ENCODE assay signal across 1 cellular context in the genomic region with DNA sequence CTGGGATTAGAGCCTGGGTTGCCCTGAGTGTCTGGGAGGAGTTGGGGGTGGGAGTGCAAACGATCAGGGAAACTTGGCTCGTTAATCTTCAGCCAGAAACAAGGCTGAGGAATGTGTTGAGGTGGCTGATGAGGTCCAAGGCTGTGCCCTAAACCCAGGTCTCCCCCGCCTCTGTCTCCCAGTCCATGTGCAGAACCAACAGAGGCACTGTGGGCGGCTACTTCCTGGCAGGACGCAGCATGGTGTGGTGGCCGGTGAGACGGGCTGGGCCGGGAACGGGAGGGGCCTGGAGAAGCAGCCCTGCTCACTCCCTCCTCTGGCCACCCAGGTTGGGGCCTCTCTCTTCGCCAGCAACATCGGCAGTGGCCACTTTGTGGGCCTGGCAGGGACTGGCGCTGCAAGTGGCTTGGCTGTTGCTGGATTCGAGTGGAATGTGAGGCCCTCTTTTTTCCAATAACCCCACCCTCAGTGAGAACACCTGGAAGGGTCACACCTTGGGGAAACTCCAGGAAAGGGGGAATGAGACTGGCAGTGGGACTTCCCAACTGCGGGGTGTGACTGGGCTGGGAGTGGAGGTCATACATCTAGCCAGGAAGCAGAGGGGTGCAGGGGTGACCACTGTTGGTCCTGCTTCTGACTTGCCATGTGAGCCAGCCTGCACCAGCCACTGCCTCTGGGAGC.
TF ChIP-seq lines count a peak whose summit lies in the region.

No MANE protein-coding gene starts in this region.

TF ChIP-seq in HepG2, 621 proteins besides CTCF, POLR2A, EP300 and RAD21 (continued from another document and continues in another):
- TF ChIP-seq, protein P1, sequence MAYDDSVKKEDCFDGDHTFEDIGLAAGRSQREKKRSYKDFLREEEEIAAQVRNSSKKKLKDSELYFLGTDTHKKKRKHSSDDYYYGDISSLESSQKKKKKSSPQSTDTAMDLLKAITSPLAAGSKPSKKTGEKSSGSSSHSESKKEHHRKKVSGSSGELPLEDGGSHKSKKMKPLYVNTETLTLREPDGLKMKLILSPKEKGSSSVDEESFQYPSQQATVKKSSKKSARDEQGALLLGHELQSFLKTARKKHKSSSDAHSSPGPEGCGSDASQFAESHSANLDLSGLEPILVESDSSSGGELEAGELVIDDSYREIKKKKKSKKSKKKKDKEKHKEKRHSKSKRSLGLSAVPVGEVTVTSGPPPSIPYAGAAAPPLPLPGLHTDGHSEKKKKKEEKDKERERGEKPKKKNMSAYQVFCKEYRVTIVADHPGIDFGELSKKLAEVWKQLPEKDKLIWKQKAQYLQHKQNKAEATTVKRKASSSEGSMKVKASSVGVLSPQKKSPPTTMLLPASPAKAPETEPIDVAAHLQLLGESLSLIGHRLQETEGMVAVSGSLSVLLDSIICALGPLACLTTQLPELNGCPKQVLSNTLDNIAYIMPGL (CRISPR knock-in tag; IDR thresholded peaks at IDR 0.05; ENCODE audit: borderline replicate concordance in 1 of 2, low read depth in 1 of 2): peak in 1 of 2 experiments; percentile 64; a peak in 1 of 4 replicates
- TF ChIP-seq FOSL1 (CRISPR knock-in tag; IDR thresholded peaks at IDR 0.05; ENCODE audit: borderline replicate concordance) (no peak), KLF13 (CRISPR knock-in tag; IDR thresholded peaks at IDR 0.05) (no peak), CENPX (CRISPR knock-in tag; IDR thresholded peaks at IDR 0.05) (no peak), DNMT3B (CRISPR knock-in tag; conservative IDR thresholded peaks at IDR 0.05) (0 out of 2 replicates have a peak, but pooled peaks have one; percentile 37), NFRKB (IDR thresholded peaks at IDR 0.05) (no peak), GRHL1 (CRISPR knock-in tag; conservative IDR thresholded peaks at IDR 0.05) (no peak), ZNF556 (CRISPR knock-in tag; IDR thresholded peaks at IDR 0.05; ENCODE audit: borderline replicate concordance) (0 out of 2 replicates have a peak, but pooled peaks have one; percentile 22), CBX5 (CRISPR knock-in tag; IDR thresholded peaks at IDR 0.05; ENCODE audit: borderline replicate concordance) (no peak), PHF20 (CRISPR knock-in tag; IDR thresholded peaks at IDR 0.05) (no peak), KDM4B (CRISPR knock-in tag; IDR thresholded peaks at IDR 0.05) (peak; percentile 70; the same call in 1 of the 2 replicates), MZF1 (CRISPR knock-in tag; IDR thresholded peaks at IDR 0.05; ENCODE audit: borderline replicate concordance) (no peak), MIER3 (CRISPR knock-in tag; IDR thresholded peaks at IDR 0.05; ENCODE audit: borderline replicate concordance) (0 out of 2 replicates have a peak, but pooled peaks have one; percentile 15), NCOA1 (CRISPR knock-in tag; IDR thresholded peaks at IDR 0.05) (no peak), ZNF414 (CRISPR knock-in tag; IDR thresholded peaks at IDR 0.05) (no peak), ZSCAN21 (CRISPR knock-in tag; IDR thresholded peaks at IDR 0.05; ENCODE audit: borderline replicate concordance) (no peak), THAP11 (CRISPR knock-in tag; IDR thresholded peaks at IDR 0.05) (no peak), SMAD9 (CRISPR knock-in tag; IDR thresholded peaks at IDR 0.05) (no peak), NRL (CRISPR knock-in tag; IDR thresholded peaks at IDR 0.05; ENCODE audit: borderline replicate concordance) (no peak; the same call in 1 of the 2 replicates), POLR2AphosphoS5 (IDR thresholded peaks at IDR 0.05; ENCODE audit: low read depth, low read length) (peak; percentile 44; the same call in 1 of the 2 replicates), ZNF33B (CRISPR knock-in tag; IDR thresholded peaks at IDR 0.05) (no peak), ZNF331 (CRISPR knock-in tag; IDR thresholded peaks at IDR 0.05) (peak; percentile 79), ELF4 (CRISPR knock-in tag; IDR thresholded peaks at IDR 0.05; ENCODE audit: borderline replicate concordance) (no peak), ZNF101 (CRISPR knock-in tag; IDR thresholded peaks at IDR 0.05; ENCODE audit: borderline replicate concordance, low read depth) (no peak), IRF1 (CRISPR knock-in tag; IDR thresholded peaks at IDR 0.05; ENCODE audit: low read depth) (no peak), ATM (IDR thresholded peaks at IDR 0.05; ENCODE audit: borderline replicate concordance) (no peak), ZHX2 (IDR thresholded peaks at IDR 0.05; ENCODE audit: low read depth) (no peak), ZHX2 (CRISPR knock-in tag; IDR thresholded peaks at IDR 0.05; ENCODE audit: borderline replicate concordance) (no peak), NFYC (CRISPR knock-in tag; IDR thresholded peaks at IDR 0.05) (0 out of 2 replicates have a peak, but pooled peaks have one; percentile 15), ZNF619 (CRISPR knock-in tag; IDR thresholded peaks at IDR 0.05) (peak; percentile 73; the same call in 1 of the 2 replicates), ZNF383 (CRISPR knock-in tag; IDR thresholded peaks at IDR 0.05; ENCODE audit: borderline replicate concordance) (peak; percentile 73; the same call in 1 of the 2 replicates), PRMT3 (CRISPR knock-in tag; IDR thresholded peaks at IDR 0.05; ENCODE audit: borderline replicate concordance, low read depth) (no peak), DNMT1 (CRISPR knock-in tag; IDR thresholded peaks at IDR 0.05) (no peak), STAT5B (CRISPR knock-in tag; IDR thresholded peaks at IDR 0.05) (no peak), ZNF550 (CRISPR knock-in tag; IDR thresholded peaks at IDR 0.05; ENCODE audit: borderline replicate concordance) (no peak), FOXM1 (CRISPR knock-in tag; IDR thresholded peaks at IDR 0.05) (no peak), KLF16 (CRISPR knock-in tag; IDR thresholded peaks at IDR 0.05) (peak in 1 of 2 experiments; percentile 51; a peak in 1 of 4 replicates), NR2C2 (CRISPR knock-in tag; IDR thresholded peaks at IDR 0.05; ENCODE audit: borderline replicate concordance) (peak; percentile 39; the same call in 1 of the 2 replicates)
- TF ChIP-seq, protein P2, sequence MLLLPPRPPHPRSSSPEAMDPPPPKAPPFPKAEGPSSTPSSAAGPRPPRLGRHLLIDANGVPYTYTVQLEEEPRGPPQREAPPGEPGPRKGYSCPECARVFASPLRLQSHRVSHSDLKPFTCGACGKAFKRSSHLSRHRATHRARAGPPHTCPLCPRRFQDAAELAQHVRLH (CRISPR knock-in tag; IDR thresholded peaks at IDR 0.05; ENCODE audit: borderline replicate concordance, low read depth): peak; percentile 19; the same call in 1 of the 2 replicates
- TF ChIP-seq, protein P3, sequence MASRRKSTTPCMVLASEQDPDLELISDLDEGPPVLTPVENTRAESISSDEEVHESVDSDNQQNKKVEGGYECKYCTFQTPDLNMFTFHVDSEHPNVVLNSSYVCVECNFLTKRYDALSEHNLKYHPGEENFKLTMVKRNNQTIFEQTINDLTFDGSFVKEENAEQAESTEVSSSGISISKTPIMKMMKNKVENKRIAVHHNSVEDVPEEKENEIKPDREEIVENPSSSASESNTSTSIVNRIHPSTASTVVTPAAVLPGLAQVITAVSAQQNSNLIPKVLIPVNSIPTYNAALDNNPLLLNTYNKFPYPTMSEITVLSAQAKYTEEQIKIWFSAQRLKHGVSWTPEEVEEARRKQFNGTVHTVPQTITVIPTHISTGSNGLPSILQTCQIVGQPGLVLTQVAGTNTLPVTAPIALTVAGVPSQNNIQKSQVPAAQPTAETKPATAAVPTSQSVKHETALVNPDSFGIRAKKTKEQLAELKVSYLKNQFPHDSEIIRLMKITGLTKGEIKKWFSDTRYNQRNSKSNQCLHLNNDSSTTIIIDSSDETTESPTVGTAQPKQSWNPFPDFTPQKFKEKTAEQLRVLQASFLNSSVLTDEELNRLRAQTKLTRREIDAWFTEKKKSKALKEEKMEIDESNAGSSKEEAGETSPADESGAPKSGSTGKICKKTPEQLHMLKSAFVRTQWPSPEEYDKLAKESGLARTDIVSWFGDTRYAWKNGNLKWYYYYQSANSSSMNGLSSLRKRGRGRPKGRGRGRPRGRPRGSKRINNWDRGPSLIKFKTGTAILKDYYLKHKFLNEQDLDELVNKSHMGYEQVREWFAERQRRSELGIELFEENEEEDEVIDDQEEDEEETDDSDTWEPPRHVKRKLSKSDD (CRISPR knock-in tag; IDR thresholded peaks at IDR 0.05; ENCODE audit: low read depth): no peak; the same call in none of the 2 replicates
- TF ChIP-seq, protein P4, sequence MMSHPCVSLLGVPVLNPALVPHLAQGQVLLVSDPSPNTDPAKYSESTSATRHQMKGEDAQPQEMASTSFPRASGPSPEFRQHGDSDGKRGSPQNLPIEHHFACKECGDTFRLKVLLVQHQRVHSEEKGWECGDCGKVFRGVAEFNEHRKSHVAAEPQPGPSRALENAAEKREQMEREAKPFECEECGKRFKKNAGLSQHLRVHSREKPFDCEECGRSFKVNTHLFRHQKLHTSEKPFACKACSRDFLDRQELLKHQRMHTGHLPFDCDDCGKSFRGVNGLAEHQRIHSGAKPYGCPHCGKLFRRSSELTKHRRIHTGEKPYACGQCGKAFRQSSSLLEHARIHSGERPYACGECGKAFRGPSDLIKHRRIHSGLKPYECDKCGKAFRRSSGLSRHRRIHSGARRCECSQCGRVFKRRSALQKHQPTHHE (CRISPR knock-in tag; IDR thresholded peaks at IDR 0.05; ENCODE audit: borderline replicate concordance): no peak
- TF ChIP-seq, protein P5, sequence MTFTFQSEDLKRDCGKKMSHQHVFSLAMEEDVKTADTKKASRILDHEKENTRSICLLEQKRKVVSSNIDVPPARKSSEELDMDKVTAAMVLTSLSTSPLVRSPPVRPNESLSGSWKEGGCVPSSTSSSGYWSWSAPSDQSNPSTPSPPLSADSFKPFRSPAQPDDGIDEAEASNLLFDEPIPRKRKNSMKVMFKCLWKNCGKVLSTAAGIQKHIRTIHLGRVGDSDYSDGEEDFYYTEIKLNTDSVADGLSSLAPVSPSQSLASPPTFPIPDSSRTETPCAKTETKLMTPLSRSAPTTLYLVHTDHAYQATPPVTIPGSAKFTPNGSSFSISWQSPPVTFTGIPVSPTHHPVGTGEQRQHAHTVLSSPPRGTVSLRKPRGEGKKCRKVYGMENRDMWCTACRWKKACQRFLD (CRISPR knock-in tag; IDR thresholded peaks at IDR 0.05; ENCODE audit: borderline replicate concordance): peak; percentile 52; the same call in 1 of the 2 replicates
